2 cellular contexts compared by ENCODE assay signal in genomic region chr5:4306029-4306428, GRCh38.
TF ChIP-seq lines count a peak whose summit lies in the region.

No MANE protein-coding gene starts in this region.

TF ChIP-seq in GM23338, 12 proteins besides CTCF, POLR2A, EP300 and RAD21:
- TF ChIP-seq, protein P1, sequence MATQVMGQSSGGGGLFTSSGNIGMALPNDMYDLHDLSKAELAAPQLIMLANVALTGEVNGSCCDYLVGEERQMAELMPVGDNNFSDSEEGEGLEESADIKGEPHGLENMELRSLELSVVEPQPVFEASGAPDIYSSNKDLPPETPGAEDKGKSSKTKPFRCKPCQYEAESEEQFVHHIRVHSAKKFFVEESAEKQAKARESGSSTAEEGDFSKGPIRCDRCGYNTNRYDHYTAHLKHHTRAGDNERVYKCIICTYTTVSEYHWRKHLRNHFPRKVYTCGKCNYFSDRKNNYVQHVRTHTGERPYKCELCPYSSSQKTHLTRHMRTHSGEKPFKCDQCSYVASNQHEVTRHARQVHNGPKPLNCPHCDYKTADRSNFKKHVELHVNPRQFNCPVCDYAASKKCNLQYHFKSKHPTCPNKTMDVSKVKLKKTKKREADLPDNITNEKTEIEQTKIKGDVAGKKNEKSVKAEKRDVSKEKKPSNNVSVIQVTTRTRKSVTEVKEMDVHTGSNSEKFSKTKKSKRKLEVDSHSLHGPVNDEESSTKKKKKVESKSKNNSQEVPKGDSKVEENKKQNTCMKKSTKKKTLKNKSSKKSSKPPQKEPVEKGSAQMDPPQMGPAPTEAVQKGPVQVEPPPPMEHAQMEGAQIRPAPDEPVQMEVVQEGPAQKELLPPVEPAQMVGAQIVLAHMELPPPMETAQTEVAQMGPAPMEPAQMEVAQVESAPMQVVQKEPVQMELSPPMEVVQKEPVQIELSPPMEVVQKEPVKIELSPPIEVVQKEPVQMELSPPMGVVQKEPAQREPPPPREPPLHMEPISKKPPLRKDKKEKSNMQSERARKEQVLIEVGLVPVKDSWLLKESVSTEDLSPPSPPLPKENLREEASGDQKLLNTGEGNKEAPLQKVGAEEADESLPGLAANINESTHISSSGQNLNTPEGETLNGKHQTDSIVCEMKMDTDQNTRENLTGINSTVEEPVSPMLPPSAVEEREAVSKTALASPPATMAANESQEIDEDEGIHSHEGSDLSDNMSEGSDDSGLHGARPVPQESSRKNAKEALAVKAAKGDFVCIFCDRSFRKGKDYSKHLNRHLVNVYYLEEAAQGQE (IDR thresholded peaks at IDR 0.05; ENCODE audit: unreplicated experiment) = no peak
- no peak for TF ChIP-seq ZNF114 (CRISPR knock-in tag; IDR thresholded peaks at IDR 0.05)
- TF ChIP-seq EZH2 (IDR thresholded peaks at IDR 0.05; ENCODE audit: low read depth, unreplicated experiment) = no peak
- TF ChIP-seq NANOG (IDR thresholded peaks at IDR 0.05; ENCODE audit: borderline replicate concordance) = no peak
- no peak for TF ChIP-seq CREB1 (CRISPR knock-in tag; IDR thresholded peaks at IDR 0.05; ENCODE audit: low read depth)
- no peak for TF ChIP-seq POLR2AphosphoS5 (IDR thresholded peaks at IDR 0.05; ENCODE audit: low read depth)
- no peak for TF ChIP-seq ZNF462 (CRISPR knock-in tag; IDR thresholded peaks at IDR 0.05)
- TF ChIP-seq ETS1 (IDR thresholded peaks at IDR 0.05) = no peak
- TF ChIP-seq ZNF331 (CRISPR knock-in tag; IDR thresholded peaks at IDR 0.05; ENCODE audit: low read depth) = no peak
- no peak for TF ChIP-seq STAT1 (IDR thresholded peaks at IDR 0.05; ENCODE audit: unreplicated experiment)

TF ChIP-seq in H1, 55 proteins besides CTCF, POLR2A, EP300 and RAD21 (continued from another document):
- no peak for TF ChIP-seq MAX (IDR thresholded peaks at IDR 0.05)
- TF ChIP-seq NANOG (IDR thresholded peaks at IDR 0.05; ENCODE audit: insufficient read depth, low read depth, low read length, poor library complexity, severe bottlenecking) = no peak
- no peak for TF ChIP-seq SIRT6 (IDR thresholded peaks at IDR 0.05; ENCODE audit: low read length)
